In the genomic region with DNA sequence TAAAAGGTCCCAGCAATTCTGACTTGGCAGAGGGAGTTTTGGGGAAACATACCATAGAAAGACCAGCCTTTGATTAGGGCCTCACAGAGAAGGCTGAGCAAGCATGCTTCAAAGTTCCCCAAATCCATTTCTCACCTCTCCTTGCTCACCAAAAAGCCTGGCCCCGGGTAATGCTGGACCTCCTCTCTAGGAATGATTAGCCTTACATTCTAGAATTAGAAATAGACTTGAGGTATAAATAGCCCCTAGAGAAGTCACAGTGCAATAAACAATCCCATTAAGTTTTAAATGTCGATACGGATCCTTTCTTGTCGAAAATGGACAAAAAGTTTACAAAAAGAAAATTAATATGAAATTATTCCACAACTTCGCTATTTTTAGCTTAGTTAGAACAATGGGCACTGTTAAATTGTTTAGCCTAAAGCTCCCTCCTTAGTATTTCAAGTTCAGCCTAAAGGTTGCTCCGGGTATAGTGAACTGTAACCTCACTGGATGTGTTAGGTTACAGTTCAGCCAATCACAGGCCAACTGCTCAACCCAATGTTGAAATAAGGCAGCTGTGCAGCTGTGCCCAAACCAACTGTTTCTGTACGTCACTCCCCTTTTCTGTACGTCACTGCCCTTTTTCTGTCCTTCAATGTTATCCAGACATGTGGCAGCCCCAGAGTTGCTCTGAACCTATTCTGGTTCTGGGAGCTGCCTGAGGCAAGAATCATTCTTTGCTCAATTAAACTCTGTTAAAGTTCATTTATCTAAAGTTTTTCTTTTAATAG, we compare ENCODE assay signal across 23 cellular contexts. TPM values are rescaled to one million over a fixed set of nuclear protein-coding genes. Genes with fewer than 3 reads are reported as not detected.
DNase-seq lines count a peak whose midpoint lies in the region; ATAC-seq, FAIRE-seq and TF ChIP-seq lines count a peak whose summit lies in the region.
"Had no signal": no experiment of that assay in that cellular context is flagged by ENCODE, and none has a peak within 500 bp of the region (broad histone marks: within the 10 kb centered on the region; RNA-seq: fewer than 3 reads in every experiment).

No MANE protein-coding gene starts in this region.

- H3K23ac ChIP-seq in mesenchymal stem cell (ENCODE audit: low read length in 2 of 2), result no peak overlapping the region

- no peak overlapping the region for H3K14ac ChIP-seq in mesenchymal stem cell (ENCODE audit: low read length in 2 of 2)

- H3K79me1 ChIP-seq in mesenchymal stem cell (replicated peaks; ENCODE audit: low read length, poor library complexity, severe bottlenecking), result no peaks in the 10 kb centered on the region

- H3K36me3 ChIP-seq in GM23338 (ENCODE audit: insufficient read depth) (no peaks in the 10 kb centered on the region), mesenchymal stem cell (ENCODE audit: control insufficient read depth in 1 of 2, insufficient read depth in 2 of 2, low read depth in 1 of 2, low read length in 2 of 2) (no peaks in the 10 kb centered on the region), WERI-Rb-1 (no peaks in the 10 kb centered on the region)
- H3K36me3 ChIP-seq: tibial nerve had no signal

- H3K36me3 Mint-ChIP-seq in GM23338 (ENCODE audit: low read depth) (no peaks in the 10 kb centered on the region), brain (no peaks in the 10 kb centered on the region)
- H3K36me3 Mint-ChIP-seq: activated naive CD4-positive, alpha-beta T cell treated with anti-CD3 and anti-CD28 coated beads, Interleukin-2, amount 10 ng/mL, durations not matched to agents 7 days and 5 days; natural killer cell treated with Interleukin-12 subunit alpha and Interleukin-12 subunit beta and Interleukin-15 and Interleukin-18, amount 100 ng/mL, for 72 hours had no signal

- no peaks in the 10 kb centered on the region for H3K27me3 Mint-ChIP-seq in GM23338 (ENCODE audit: insufficient read depth, low read depth, poor library complexity)
- peaks cover 8% of the 10 kb centered on the region for H3K27me3 Mint-ChIP-seq in brain

- WGBS in mesenchymal stem cell, result 63% methylated on average over 4 of the region's 8 CpGs

- no peak overlapping the region for H3K4ac ChIP-seq in mesenchymal stem cell (ENCODE audit: low read depth in 1 of 2, low read length in 2 of 2)

- no peak overlapping the region for H2BK120ac ChIP-seq in mesenchymal stem cell (ENCODE audit: low read depth, low read length)

- peak; percentile 58 for ATAC-seq in GM23338
- ATAC-seq: natural killer cell treated with Interleukin-12 subunit alpha and Interleukin-12 subunit beta and Interleukin-15 and Interleukin-18, amount 100 ng/mL, for 72 hours had no signal

- FAIRE-seq in D721Med (lab: Jason Lieb, UNC), result no peak
- FAIRE-seq: endothelial cell of umbilical vein, H54 had no signal

- H3K79me2 ChIP-seq in GM23338 (replicated peaks; ENCODE audit: insufficient read depth), result no peaks in the 10 kb centered on the region

- no peak for TF ChIP-seq POLR2A in NB4 (IDR thresholded peaks at IDR 0.05; ENCODE audit: extremely low read depth, insufficient read length)

- H3K4me1 ChIP-seq in GM23338 (ENCODE audit: insufficient read depth), result no peaks in the 10 kb centered on the region
- H3K4me1 ChIP-seq in mesenchymal stem cell (ENCODE audit: control insufficient read depth, insufficient read depth, low read depth, low read length), result no peaks in the 10 kb centered on the region

- TF ChIP-seq CTCF in GM23338 (conservative IDR thresholded peaks at IDR 0.05; ENCODE audit: low read depth in 2 of 2) (no peak), NB4 (IDR thresholded peaks at IDR 0.05; ENCODE audit: low read depth, low read length) (no peak), brain (conservative IDR thresholded peaks at IDR 0.05) (no peak), D721Med (IDR thresholded peaks at IDR 0.05; ENCODE audit: insufficient read depth, missing control alignments) (no peak), WERI-Rb-1 (IDR thresholded peaks at IDR 0.05; ENCODE audit: low read depth, low read length) (no peak)

- no peak overlapping the region for H2AK5ac ChIP-seq in mesenchymal stem cell (ENCODE audit: low read length, severe bottlenecking)

- H2BK12ac ChIP-seq in mesenchymal stem cell (ENCODE audit: low read length in 2 of 2), result no peak overlapping the region

- H3K4me3 Mint-ChIP-seq in GM23338, result no peak overlapping the region
- H3K4me3 Mint-ChIP-seq in brain, result no peak overlapping the region
- H3K4me3 Mint-ChIP-seq: activated naive CD4-positive, alpha-beta T cell treated with anti-CD3 and anti-CD28 coated beads, Interleukin-2, amount 10 ng/mL, durations not matched to agents 7 days and 5 days; natural killer cell treated with Interleukin-12 subunit alpha and Interleukin-12 subunit beta and Interleukin-15 and Interleukin-18, amount 100 ng/mL, for 72 hours had no signal

- H3K4me2 ChIP-seq in GM23338 (no peak overlapping the region), mesenchymal stem cell (ENCODE audit: low read length, poor library complexity, severe bottlenecking) (no peak overlapping the region)

- H3K4me3 ChIP-seq in GM23338 (no peak overlapping the region), NB4 (ENCODE audit: low read depth, low read length) (no peak overlapping the region), mesenchymal stem cell (ENCODE audit: insufficient read depth in 1 of 2, low read depth in 1 of 2, low read length in 2 of 2) (no peak overlapping the region), WERI-Rb-1 (ENCODE audit: low read depth, low read length) (no peak overlapping the region)
- H3K4me3 ChIP-seq: coronary artery, tibial nerve had no signal

- H3K9me3 Mint-ChIP-seq in GM23338 (no peaks in the 10 kb centered on the region), brain (peaks cover under 1 to 5% (median 3%) of the 10 kb centered on the region in 5 experiments)
- H3K9me3 Mint-ChIP-seq: activated naive CD4-positive, alpha-beta T cell treated with anti-CD3 and anti-CD28 coated beads, Interleukin-2, amount 10 ng/mL, durations not matched to agents 7 days and 5 days; natural killer cell treated with Interleukin-12 subunit alpha and Interleukin-12 subunit beta and Interleukin-15 and Interleukin-18, amount 100 ng/mL, for 72 hours had no signal

- H3K18ac ChIP-seq in mesenchymal stem cell (ENCODE audit: low read depth in 1 of 2, low read length in 2 of 2), result no peak overlapping the region

- H3K9me3 ChIP-seq in mesenchymal stem cell (ENCODE audit: control insufficient read depth, low read length) (no peaks in the 10 kb centered on the region), WERI-Rb-1 (ENCODE audit: severe bottlenecking) (no peaks in the 10 kb centered on the region)
- H3K9me3 ChIP-seq: tibial nerve had no signal

- no peak overlapping the region for H4K8ac ChIP-seq in mesenchymal stem cell (ENCODE audit: low read length)

- H3K27me3 ChIP-seq in GM23338 (ENCODE audit: insufficient read depth) (no peaks in the 10 kb centered on the region), mesenchymal stem cell (ENCODE audit: control insufficient read depth in 1 of 2, insufficient read depth in 1 of 2, low read length in 2 of 2) (no peaks in the 10 kb centered on the region), WERI-Rb-1 (ENCODE audit: insufficient read depth, low read depth, severe bottlenecking) (no peaks in the 10 kb centered on the region)
- H3K27me3 ChIP-seq: tibial nerve had no signal

- H3K27ac ChIP-seq in GM23338 (ENCODE audit: low read depth) (no peak overlapping the region), mesenchymal stem cell (ENCODE audit: low read length, poor library complexity, severe bottlenecking) (no peak overlapping the region), WERI-Rb-1 (no peak overlapping the region)
- H3K27ac ChIP-seq: coronary artery, HL-60, tibial nerve had no signal

- no peaks in the 10 kb centered on the region for H4K20me1 ChIP-seq in GM23338 (replicated peaks; ENCODE audit: insufficient read depth)

- no peak for DNase-seq in GM23338 (ENCODE audit: low spot score)
- peak; percentile 74 for DNase-seq in NB4 (ENCODE audit: low read depth)
- DNase-seq in mesenchymal stem cell, result peak; percentile 38
- no peak for DNase-seq in D721Med (ENCODE audit: insufficient read length, low spot score)
- DNase-seq in stimulated activated CD4-positive, alpha-beta T cell treated with anti-CD3 and anti-CD28 coated beads, Interleukin-1b, Interleukin-23, amount 100 ng/mL, for 48 hours, result no peak
- no peak for DNase-seq in stimulated activated CD4-positive, alpha-beta T cell treated with anti-CD3 and anti-CD28 coated beads, Interleukin-12 subunit alpha, Interleukin-12 subunit beta, amount 100 ng/mL, for 4 hours
- DNase-seq in WERI-Rb-1, result no peak
- DNase-seq: activated CD4-positive, alpha-beta T cell treated with anti-CD3 and anti-CD28 coated beads, Interleukin-2, amount 50 U/mL, for 4 hours; activated naive CD4-positive, alpha-beta T cell treated with anti-CD3 and anti-CD28 coated beads, Interleukin-2, amount 10 ng/mL, durations not matched to agents 7 days and 5 days; activated T-cell treated with anti-CD3 and anti-CD28 coated beads for 4 hours; AML-193; KBM-7; NK-92 treated with Interleukin-12 subunit alpha and Interleukin-12 subunit beta, amount 100 ng/mL, for 24 hours; stimulated activated naive CD4-positive, alpha-beta T cell; T1000 had no signal

- H3K9me2 ChIP-seq in GM23338 (ENCODE audit: insufficient read depth), result no peaks in the 10 kb centered on the region

- no peak overlapping the region for H2BK5ac ChIP-seq in mesenchymal stem cell (ENCODE audit: low read depth, low read length, poor library complexity, severe bottlenecking)

- no peak overlapping the region for H2AFZ ChIP-seq in GM23338
- H2AFZ ChIP-seq in mesenchymal stem cell (ENCODE audit: low read depth, low read length), result no peak overlapping the region

- H3F3A ChIP-seq in GM23338 (replicated peaks; ENCODE audit: low read depth), result no peaks in the 10 kb centered on the region

- H3K4me1 Mint-ChIP-seq in GM23338, result peaks cover 7% of the 10 kb centered on the region; the same call in 2 of the 3 replicates
- peaks cover 22% of the 10 kb centered on the region for H3K4me1 Mint-ChIP-seq in brain

- H3K27ac Mint-ChIP-seq in GM23338 (no peak overlapping the region), brain (peak overlapping the region in 3 of 5 experiments; percentile 26 to 42 (median 28))
- H3K27ac Mint-ChIP-seq: activated naive CD4-positive, alpha-beta T cell treated with anti-CD3 and anti-CD28 coated beads, Interleukin-2, amount 10 ng/mL, durations not matched to agents 7 days and 5 days; natural killer cell treated with Interleukin-12 subunit alpha and Interleukin-12 subunit beta and Interleukin-15 and Interleukin-18, amount 100 ng/mL, for 72 hours; progenitor cell of endocrine pancreas had no signal

- no peak overlapping the region for H2BK15ac ChIP-seq in mesenchymal stem cell (ENCODE audit: low read depth, poor library complexity, severe bottlenecking)

- H3K9ac ChIP-seq in mesenchymal stem cell (ENCODE audit: low read length), result no peak overlapping the region

- H4K91ac ChIP-seq in mesenchymal stem cell (ENCODE audit: low read length), result no peak overlapping the region

RNA-seq across cellular contexts. Expression of gene GSDME, which starts 7.9 kb away (rescaled TPM):
- 8.3 and 9.7 TPM in 2 replicates for total RNA-seq in GM23338 (2014; rRNA removed; shearing (Covaris generic))
- polyA plus RNA-seq in GM23338 (2016; fragmentation: Nextera tagmentation; extraction: Ambion mirVana), result 7.3 and 8.5 TPM in 2 replicates
- 5.5 TPM for polyA plus RNA-seq in brain (ENCODE audit: insufficient read depth, low read depth, low replicate concordance)
- polyA plus RNA-seq in mesenchymal stem cell (2013, experiment 1 of 2), result 21.3 TPM
- polyA plus RNA-seq in mesenchymal stem cell (2013, experiment 2 of 2), result 21.1 TPM

Comparison
In these comparisons a context has a peak if more than half of its experiments do, and no peak if none do; other contexts are left out.
1. DNase-seq: peak in NB4 (single experiment) and mesenchymal stem cell (single experiment); none in GM23338 (single experiment), D721Med (single experiment), stimulated activated CD4-positive, alpha-beta T cell treated with anti-CD3 and anti-CD28 coated beads, Interleukin-1b, Interleukin-23, amount 100 ng/mL, for 48 hours (single experiment), stimulated activated CD4-positive, alpha-beta T cell treated with anti-CD3 and anti-CD28 coated beads, Interleukin-12 subunit alpha, Interleukin-12 subunit beta, amount 100 ng/mL, for 4 hours (single experiment) and WERI-Rb-1 (single experiment).